1 cellular context compared by ENCODE assay signal in the genomic region with DNA sequence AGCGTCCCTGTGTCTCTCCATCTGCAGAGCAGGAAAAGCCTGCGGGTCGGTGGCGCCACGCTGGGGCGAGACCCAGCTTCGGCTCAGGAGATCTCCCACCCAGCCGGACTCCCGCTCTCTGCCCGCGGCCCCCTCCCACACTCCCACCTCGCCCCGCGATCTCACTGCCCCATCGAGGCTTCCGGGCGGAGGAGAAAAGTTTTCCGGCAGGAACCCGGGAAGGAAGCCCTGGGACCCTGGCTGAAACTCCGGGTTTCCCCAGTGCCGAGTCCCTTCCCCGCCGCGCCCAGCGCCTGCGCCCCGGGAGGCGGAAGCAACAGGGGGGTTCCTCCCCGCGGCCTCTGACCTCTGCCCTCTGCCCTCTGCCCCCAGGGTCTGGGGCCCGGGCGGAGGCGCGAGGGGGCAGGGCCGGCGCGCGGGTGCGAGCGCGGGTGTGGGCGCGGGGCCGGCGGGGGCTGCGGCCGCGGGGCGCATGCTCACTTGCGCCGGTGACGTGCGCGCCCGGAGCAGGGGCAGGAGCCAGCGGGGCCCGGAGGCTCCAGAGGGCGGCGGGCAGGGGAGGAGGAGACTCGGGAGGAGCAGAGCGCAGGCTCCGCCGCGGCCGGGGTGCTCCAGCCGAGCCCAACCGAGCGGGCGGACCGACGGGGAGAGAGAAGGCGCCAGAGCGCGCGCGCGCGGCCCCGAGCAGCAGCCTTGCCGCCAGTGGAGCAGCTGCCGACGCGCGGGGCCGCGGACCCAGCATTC.
TF ChIP-seq lines count a peak whose summit lies in the region.

A gene (plus strand): TSS at position 541 of the 744 bp plus-strand sequence. CDS start 379 bp downstream, outside the sequence.

TF ChIP-seq in HepG2, 621 proteins besides CTCF, POLR2A, EP300 and RAD21 (continued from another document and continues in another):
- TF ChIP-seq, protein P1, sequence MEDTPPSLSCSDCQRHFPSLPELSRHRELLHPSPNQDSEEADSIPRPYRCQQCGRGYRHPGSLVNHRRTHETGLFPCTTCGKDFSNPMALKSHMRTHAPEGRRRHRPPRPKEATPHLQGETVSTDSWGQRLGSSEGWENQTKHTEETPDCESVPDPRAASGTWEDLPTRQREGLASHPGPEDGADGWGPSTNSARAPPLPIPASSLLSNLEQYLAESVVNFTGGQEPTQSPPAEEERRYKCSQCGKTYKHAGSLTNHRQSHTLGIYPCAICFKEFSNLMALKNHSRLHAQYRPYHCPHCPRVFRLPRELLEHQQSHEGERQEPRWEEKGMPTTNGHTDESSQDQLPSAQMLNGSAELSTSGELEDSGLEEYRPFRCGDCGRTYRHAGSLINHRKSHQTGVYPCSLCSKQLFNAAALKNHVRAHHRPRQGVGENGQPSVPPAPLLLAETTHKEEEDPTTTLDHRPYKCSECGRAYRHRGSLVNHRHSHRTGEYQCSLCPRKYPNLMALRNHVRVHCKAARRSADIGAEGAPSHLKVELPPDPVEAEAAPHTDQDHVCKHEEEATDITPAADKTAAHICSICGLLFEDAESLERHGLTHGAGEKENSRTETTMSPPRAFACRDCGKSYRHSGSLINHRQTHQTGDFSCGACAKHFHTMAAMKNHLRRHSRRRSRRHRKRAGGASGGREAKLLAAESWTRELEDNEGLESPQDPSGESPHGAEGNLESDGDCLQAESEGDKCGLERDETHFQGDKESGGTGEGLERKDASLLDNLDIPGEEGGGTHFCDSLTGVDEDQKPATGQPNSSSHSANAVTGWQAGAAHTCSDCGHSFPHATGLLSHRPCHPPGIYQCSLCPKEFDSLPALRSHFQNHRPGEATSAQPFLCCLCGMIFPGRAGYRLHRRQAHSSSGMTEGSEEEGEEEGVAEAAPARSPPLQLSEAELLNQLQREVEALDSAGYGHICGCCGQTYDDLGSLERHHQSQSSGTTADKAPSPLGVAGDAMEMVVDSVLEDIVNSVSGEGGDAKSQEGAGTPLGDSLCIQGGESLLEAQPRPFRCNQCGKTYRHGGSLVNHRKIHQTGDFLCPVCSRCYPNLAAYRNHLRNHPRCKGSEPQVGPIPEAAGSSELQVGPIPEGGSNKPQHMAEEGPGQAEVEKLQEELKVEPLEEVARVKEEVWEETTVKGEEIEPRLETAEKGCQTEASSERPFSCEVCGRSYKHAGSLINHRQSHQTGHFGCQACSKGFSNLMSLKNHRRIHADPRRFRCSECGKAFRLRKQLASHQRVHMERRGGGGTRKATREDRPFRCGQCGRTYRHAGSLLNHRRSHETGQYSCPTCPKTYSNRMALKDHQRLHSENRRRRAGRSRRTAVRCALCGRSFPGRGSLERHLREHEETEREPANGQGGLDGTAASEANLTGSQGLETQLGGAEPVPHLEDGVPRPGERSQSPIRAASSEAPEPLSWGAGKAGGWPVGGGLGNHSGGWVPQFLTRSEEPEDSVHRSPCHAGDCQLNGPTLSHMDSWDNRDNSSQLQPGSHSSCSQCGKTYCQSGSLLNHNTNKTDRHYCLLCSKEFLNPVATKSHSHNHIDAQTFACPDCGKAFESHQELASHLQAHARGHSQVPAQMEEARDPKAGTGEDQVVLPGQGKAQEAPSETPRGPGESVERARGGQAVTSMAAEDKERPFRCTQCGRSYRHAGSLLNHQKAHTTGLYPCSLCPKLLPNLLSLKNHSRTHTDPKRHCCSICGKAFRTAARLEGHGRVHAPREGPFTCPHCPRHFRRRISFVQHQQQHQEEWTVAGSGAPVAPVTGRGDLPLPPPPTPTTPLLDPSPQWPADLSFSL (CRISPR knock-in tag; IDR thresholded peaks at IDR 0.05) = 0 out of 2 replicates have a peak, but pooled peaks have one; percentile 51
- TF ChIP-seq, protein P2, sequence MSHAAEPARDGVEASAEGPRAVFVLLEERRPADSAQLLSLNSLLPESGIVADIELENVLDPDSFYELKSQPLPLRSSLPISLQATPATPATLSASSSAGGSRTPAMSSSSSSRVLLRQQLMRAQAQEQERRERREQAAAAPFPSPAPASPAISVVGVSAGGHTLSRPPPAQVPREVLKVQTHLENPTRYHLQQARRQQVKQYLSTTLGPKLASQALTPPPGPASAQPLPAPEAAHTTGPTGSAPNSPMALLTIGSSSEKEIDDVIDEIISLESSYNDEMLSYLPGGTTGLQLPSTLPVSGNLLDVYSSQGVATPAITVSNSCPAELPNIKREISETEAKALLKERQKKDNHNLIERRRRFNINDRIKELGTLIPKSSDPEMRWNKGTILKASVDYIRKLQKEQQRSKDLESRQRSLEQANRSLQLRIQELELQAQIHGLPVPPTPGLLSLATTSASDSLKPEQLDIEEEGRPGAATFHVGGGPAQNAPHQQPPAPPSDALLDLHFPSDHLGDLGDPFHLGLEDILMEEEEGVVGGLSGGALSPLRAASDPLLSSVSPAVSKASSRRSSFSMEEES (CRISPR knock-in tag; IDR thresholded peaks at IDR 0.05) = no peak
- TF ChIP-seq NPAS2 (CRISPR knock-in tag; IDR thresholded peaks at IDR 0.05; ENCODE audit: borderline replicate concordance) (no peak), MAFF (IDR thresholded peaks at IDR 0.05; ENCODE audit: low read depth, low read length) (no peak), PAWR (CRISPR knock-in tag; IDR thresholded peaks at IDR 0.05; ENCODE audit: borderline replicate concordance) (no peak), BORCS8-MEF2B (CRISPR knock-in tag; IDR thresholded peaks at IDR 0.05) (peak; percentile 83; the same call in 1 of the 2 replicates), ZNF432 (CRISPR knock-in tag; IDR thresholded peaks at IDR 0.05; ENCODE audit: borderline replicate concordance) (no peak), ZFP62 (CRISPR knock-in tag; IDR thresholded peaks at IDR 0.05) (no peak), IKZF4 (CRISPR knock-in tag; IDR thresholded peaks at IDR 0.05; ENCODE audit: borderline replicate concordance, low read depth, not compliant biosample characterization) (no peak), ZNF253 (CRISPR knock-in tag; IDR thresholded peaks at IDR 0.05; ENCODE audit: borderline replicate concordance) (no peak), MAF1 (CRISPR knock-in tag; IDR thresholded peaks at IDR 0.05; ENCODE audit: borderline replicate concordance) (0 out of 2 replicates have a peak, but pooled peaks have one; percentile 49), ZNF10 (CRISPR knock-in tag; IDR thresholded peaks at IDR 0.05; ENCODE audit: borderline replicate concordance, low read depth) (no peak), PRPF4 (IDR thresholded peaks at IDR 0.05; ENCODE audit: low read depth, low read length, poor library complexity, severe bottlenecking) (no peak), ZNF776 (CRISPR knock-in tag; IDR thresholded peaks at IDR 0.05) (no peak), KLF16 (CRISPR knock-in tag; IDR thresholded peaks at IDR 0.05) (peak in 1 of 2 experiments; percentile 47; a peak in 1 of 4 replicates), ZNF629 (CRISPR knock-in tag; conservative IDR thresholded peaks at IDR 0.05) (no peak), NFE2L2 (IDR thresholded peaks at IDR 0.05; ENCODE audit: low read length) (no peak), ZNF180 (CRISPR knock-in tag; IDR thresholded peaks at IDR 0.05; ENCODE audit: borderline replicate concordance, low read depth) (no peak), ZNF225 (CRISPR knock-in tag; IDR thresholded peaks at IDR 0.05) (0 out of 2 replicates have a peak, but pooled peaks have one; percentile 23), ZNF616 (CRISPR knock-in tag; IDR thresholded peaks at IDR 0.05; ENCODE audit: low read depth) (peak; percentile 35; the same call in 1 of the 2 replicates), MEF2D (CRISPR knock-in tag; IDR thresholded peaks at IDR 0.05) (no peak), ZNF460 (CRISPR knock-in tag; IDR thresholded peaks at IDR 0.05; ENCODE audit: borderline replicate concordance) (no peak; the same call in 1 of the 2 replicates), POLR2AphosphoS2 (IDR thresholded peaks at IDR 0.05; ENCODE audit: low read depth, low read length) (no peak), ZSCAN22 (CRISPR knock-in tag; IDR thresholded peaks at IDR 0.05) (no peak), SMARCC2 (IDR thresholded peaks at IDR 0.05) (no peak), ZFAT (CRISPR knock-in tag; conservative IDR thresholded peaks at IDR 0.05) (no peak), HIVEP1 (CRISPR knock-in tag; IDR thresholded peaks at IDR 0.05) (peak; percentile 23; the same call in 1 of the 2 replicates), NCOA2 (CRISPR knock-in tag; IDR thresholded peaks at IDR 0.05) (no peak; the same call in 1 of the 2 replicates)
- TF ChIP-seq, protein P3, sequence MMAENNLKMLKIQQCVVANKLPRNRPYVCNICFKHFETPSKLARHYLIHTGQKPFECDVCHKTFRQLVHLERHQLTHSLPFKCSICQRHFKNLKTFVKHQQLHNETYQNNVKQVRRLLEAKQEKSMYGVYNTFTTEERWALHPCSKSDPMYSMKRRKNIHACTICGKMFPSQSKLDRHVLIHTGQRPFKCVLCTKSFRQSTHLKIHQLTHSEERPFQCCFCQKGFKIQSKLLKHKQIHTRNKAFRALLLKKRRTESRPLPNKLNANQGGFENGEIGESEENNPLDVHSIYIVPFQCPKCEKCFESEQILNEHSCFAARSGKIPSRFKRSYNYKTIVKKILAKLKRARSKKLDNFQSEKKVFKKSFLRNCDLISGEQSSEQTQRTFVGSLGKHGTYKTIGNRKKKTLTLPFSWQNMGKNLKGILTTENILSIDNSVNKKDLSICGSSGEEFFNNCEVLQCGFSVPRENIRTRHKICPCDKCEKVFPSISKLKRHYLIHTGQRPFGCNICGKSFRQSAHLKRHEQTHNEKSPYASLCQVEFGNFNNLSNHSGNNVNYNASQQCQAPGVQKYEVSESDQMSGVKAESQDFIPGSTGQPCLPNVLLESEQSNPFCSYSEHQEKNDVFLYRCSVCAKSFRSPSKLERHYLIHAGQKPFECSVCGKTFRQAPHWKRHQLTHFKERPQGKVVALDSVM (CRISPR knock-in tag; IDR thresholded peaks at IDR 0.05) = no peak
- TF ChIP-seq, protein P4, sequence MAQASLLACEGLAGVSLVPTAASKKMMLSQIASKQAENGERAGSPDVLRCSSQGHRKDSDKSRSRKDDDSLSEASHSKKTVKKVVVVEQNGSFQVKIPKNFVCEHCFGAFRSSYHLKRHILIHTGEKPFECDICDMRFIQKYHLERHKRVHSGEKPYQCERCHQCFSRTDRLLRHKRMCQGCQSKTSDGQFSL (CRISPR knock-in tag; IDR thresholded peaks at IDR 0.05) = no peak
- TF ChIP-seq, protein P5, sequence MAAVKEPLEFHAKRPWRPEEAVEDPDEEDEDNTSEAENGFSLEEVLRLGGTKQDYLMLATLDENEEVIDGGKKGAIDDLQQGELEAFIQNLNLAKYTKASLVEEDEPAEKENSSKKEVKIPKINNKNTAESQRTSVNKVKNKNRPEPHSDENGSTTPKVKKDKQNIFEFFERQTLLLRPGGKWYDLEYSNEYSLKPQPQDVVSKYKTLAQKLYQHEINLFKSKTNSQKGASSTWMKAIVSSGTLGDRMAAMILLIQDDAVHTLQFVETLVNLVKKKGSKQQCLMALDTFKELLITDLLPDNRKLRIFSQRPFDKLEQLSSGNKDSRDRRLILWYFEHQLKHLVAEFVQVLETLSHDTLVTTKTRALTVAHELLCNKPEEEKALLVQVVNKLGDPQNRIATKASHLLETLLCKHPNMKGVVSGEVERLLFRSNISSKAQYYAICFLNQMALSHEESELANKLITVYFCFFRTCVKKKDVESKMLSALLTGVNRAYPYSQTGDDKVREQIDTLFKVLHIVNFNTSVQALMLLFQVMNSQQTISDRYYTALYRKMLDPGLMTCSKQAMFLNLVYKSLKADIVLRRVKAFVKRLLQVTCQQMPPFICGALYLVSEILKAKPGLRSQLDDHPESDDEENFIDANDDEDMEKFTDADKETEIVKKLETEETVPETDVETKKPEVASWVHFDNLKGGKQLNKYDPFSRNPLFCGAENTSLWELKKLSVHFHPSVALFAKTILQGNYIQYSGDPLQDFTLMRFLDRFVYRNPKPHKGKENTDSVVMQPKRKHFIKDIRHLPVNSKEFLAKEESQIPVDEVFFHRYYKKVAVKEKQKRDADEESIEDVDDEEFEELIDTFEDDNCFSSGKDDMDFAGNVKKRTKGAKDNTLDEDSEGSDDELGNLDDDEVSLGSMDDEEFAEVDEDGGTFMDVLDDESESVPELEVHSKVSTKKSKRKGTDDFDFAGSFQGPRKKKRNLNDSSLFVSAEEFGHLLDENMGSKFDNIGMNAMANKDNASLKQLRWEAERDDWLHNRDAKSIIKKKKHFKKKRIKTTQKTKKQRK (IDR thresholded peaks at IDR 0.05; ENCODE audit: low read length) = no peak
- TF ChIP-seq, protein P6, sequence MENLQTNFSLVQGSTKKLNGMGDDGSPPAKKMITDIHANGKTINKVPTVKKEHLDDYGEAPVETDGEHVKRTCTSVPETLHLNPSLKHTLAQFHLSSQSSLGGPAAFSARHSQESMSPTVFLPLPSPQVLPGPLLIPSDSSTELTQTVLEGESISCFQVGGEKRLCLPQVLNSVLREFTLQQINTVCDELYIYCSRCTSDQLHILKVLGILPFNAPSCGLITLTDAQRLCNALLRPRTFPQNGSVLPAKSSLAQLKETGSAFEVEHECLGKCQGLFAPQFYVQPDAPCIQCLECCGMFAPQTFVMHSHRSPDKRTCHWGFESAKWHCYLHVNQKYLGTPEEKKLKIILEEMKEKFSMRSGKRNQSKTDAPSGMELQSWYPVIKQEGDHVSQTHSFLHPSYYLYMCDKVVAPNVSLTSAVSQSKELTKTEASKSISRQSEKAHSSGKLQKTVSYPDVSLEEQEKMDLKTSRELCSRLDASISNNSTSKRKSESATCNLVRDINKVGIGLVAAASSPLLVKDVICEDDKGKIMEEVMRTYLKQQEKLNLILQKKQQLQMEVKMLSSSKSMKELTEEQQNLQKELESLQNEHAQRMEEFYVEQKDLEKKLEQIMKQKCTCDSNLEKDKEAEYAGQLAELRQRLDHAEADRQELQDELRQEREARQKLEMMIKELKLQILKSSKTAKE (CRISPR knock-in tag; IDR thresholded peaks at IDR 0.05; ENCODE audit: borderline replicate concordance) = 0 out of 2 replicates have a peak, but pooled peaks have one; percentile 8
- TF ChIP-seq, protein P7, sequence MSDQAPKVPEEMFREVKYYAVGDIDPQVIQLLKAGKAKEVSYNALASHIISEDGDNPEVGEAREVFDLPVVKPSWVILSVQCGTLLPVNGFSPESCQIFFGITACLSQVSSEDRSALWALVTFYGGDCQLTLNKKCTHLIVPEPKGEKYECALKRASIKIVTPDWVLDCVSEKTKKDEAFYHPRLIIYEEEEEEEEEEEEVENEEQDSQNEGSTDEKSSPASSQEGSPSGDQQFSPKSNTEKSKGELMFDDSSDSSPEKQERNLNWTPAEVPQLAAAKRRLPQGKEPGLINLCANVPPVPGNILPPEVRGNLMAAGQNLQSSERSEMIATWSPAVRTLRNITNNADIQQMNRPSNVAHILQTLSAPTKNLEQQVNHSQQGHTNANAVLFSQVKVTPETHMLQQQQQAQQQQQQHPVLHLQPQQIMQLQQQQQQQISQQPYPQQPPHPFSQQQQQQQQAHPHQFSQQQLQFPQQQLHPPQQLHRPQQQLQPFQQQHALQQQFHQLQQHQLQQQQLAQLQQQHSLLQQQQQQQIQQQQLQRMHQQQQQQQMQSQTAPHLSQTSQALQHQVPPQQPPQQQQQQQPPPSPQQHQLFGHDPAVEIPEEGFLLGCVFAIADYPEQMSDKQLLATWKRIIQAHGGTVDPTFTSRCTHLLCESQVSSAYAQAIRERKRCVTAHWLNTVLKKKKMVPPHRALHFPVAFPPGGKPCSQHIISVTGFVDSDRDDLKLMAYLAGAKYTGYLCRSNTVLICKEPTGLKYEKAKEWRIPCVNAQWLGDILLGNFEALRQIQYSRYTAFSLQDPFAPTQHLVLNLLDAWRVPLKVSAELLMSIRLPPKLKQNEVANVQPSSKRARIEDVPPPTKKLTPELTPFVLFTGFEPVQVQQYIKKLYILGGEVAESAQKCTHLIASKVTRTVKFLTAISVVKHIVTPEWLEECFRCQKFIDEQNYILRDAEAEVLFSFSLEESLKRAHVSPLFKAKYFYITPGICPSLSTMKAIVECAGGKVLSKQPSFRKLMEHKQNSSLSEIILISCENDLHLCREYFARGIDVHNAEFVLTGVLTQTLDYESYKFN (CRISPR knock-in tag; conservative IDR thresholded peaks at IDR 0.05) = peak; percentile 80
